ENCODE assay signal across 20 cellular contexts in the genomic region with DNA sequence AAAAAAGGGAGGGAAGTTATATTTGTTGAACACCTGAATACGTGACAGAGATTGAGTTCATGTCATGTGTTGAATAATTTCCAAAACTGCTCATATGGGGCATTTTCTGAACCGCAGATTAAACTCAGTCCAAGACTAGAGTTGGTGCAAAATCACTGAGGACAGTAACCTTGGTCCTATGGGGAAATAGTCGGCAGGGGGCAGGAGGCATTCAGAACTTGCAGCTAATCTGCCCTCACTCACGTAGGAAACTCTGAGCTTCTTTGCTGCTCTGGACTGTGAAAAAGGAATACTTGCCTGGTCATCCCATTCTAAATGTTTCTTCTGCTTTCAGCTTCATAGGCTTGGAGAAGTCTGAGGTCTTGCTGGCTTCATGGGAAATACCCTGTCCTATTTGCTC.
"Had no signal": no experiment of that assay in that cellular context is flagged by ENCODE, and none has a peak within 500 bp of the region (broad histone marks: within the 10 kb centered on the region; RNA-seq: fewer than 3 reads in every experiment).

No MANE protein-coding gene starts in this region.

- H3K9me3 ChIP-seq: ascending aorta, colonic mucosa, gastrocnemius medialis, mucosa of descending colon, prostate gland, suprapubic skin, transverse colon, uterus had no signal

- H3K27me3 ChIP-seq: ascending aorta, colonic mucosa, gastrocnemius medialis, suprapubic skin, transverse colon, uterus had no signal

- H3K4me3 ChIP-seq: ascending aorta, colonic mucosa, gastrocnemius medialis, mucosa of descending colon, prostate gland, suprapubic skin, transverse colon, uterus had no signal

- H3K4me1 ChIP-seq: ascending aorta, colonic mucosa, gastrocnemius medialis, prostate gland, suprapubic skin, transverse colon, uterus had no signal

- H3K27ac ChIP-seq: ascending aorta, colonic mucosa, gastrocnemius medialis, prostate gland, suprapubic skin, transverse colon, uterus, VCaP had no signal

- ATAC-seq: activated T-cell treated with anti-CD3 and anti-CD28 coated beads, Interleukin-2, amount 50 U/mL, for 72 hours; gastrocnemius medialis; left ventricle myocardium superior; mucosa of descending colon; right cardiac atrium had no signal

- DNase-seq: activated CD4-positive, alpha-beta T cell treated with anti-CD3 and anti-CD28 coated beads for 1 hour; activated effector memory CD4-positive, alpha-beta T cell treated with anti-CD3 and anti-CD28 coated beads, Interleukin-2, amount 50 U/mL, for 16 hours; activated naive CD4-positive, alpha-beta T cell treated with anti-CD3 and anti-CD28 coated beads, Interleukin-2, amount 50 U/mL, for 16 hours; activated T-cell treated with anti-CD3 and anti-CD28 coated beads, Interleukin-2, amount 50 U/mL, for 72 hours; colonic mucosa; erythroblast; gastrocnemius medialis; head of caudate nucleus; kidney glomerular epithelial cell; left ventricle myocardium superior; mucosa of descending colon; naive B cell; right cardiac atrium; stimulated activated CD4-positive, alpha-beta T cell treated with anti-CD3 and anti-CD28 coated beads, Interleukin-2, amount 100 ng/mL, for 24 hours; transverse colon; uterus had no signal

- H3K36me3 ChIP-seq: ascending aorta, colonic mucosa, gastrocnemius medialis, prostate gland, suprapubic skin, transverse colon, uterus had no signal
